ENCODE assay signal across 8 cellular contexts in genomic region chr10:91887075-91887899, GRCh38. TPM values are rescaled to one million over a fixed set of nuclear protein-coding genes. Genes with fewer than 3 reads are reported as not detected.
DNase-seq lines count a peak whose midpoint lies in the region; ATAC-seq and TF ChIP-seq lines count a peak whose summit lies in the region.

No MANE protein-coding gene starts in this region.

- H3K27ac ChIP-seq in SJSA1, result no peak overlapping the region
- no peak overlapping the region for H3K27ac ChIP-seq in mammary epithelial cell (ENCODE audit: insufficient read depth, low read depth, low read length)
- no peak overlapping the region for H3K27ac ChIP-seq in skeletal muscle tissue (ENCODE audit: low read depth, low read length)

- H3K4me2 ChIP-seq in mammary epithelial cell (ENCODE audit: insufficient read depth, low read depth, low read length), result peak overlapping the region; percentile 92

- WGBS in mammary epithelial cell (ENCODE audit: low coverage, missing lambda C conversion rate), result 13% methylated on average over 19 of the region's 60 CpGs

- peak overlapping the region; percentile 84 for H2AFZ ChIP-seq in mammary epithelial cell (ENCODE audit: low read depth, low read length)

- intact Hi-C loops in mammary epithelial cell (cut with micrococcal nuclease), result loop anchor here (2.0 kb wide), 2 partner anchors 16 to 18 kb away; no protein-coding TSS in a partner anchor

- H4K20me1 ChIP-seq in mammary epithelial cell (ENCODE audit: insufficient read depth, low read length), result no peaks in the 10 kb centered on the region

- dilution Hi-C loops in mammary epithelial cell (cut with HindIII; ENCODE audit: low sequenced_read_pairs), result no loop called here

- H3K79me2 ChIP-seq in mammary epithelial cell (ENCODE audit: insufficient read depth, low read length), result no peaks in the 10 kb centered on the region

- peaks cover 7% of the 10 kb centered on the region for H3K4me1 ChIP-seq in SJSA1 (replicated peaks)
- H3K4me1 ChIP-seq in mammary epithelial cell (ENCODE audit: insufficient read depth, low read length), result peaks cover 13% of the 10 kb centered on the region
- peaks cover 11 to 20% (median 14%) of the 10 kb centered on the region in 3 donors for H3K4me1 ChIP-seq in skeletal muscle tissue (ENCODE audit: control insufficient read depth in 3 of 3, insufficient read depth in 3 of 3, low read length in 3 of 3)

- H3K27me3 ChIP-seq in SJSA1 (replicated peaks) (0 out of 2 replicates have a peak, but pooled peaks cover 3% of the 10 kb centered on the region), mammary epithelial cell (ENCODE audit: insufficient read depth, low read length) (no peaks in the 10 kb centered on the region), skeletal muscle tissue (ENCODE audit: control insufficient read depth in 3 of 3, insufficient read depth in 3 of 3, low read length in 3 of 3) (peaks cover 4 to 8% (median 5%) of the 10 kb centered on the region in 3 donors)

- ATAC-seq in HG03565 (IDR thresholded peaks at IDR 0.05; ENCODE audit: unreplicated experiment), result no peak

- BruUV-seq in mammary epithelial cell (replicated peaks; lab: Mats Ljungman, UMichigan), result no TSS peak

- H3K9ac ChIP-seq in mammary epithelial cell (ENCODE audit: insufficient read depth, low read length) (peak overlapping the region; percentile 19), skeletal muscle tissue (ENCODE audit: low read depth in 1 of 3, low read length in 3 of 3) (peak overlapping the region; percentile 61 to 68 (median 66))

- TF ChIP-seq CTCF in mammary epithelial cell (conservative IDR thresholded peaks at IDR 0.05 in 1 of 2, IDR thresholded peaks at IDR 0.05 in 1 of 2; ENCODE audit: extremely low read depth in 1 of 2, insufficient read depth in 1 of 2, low read depth in 1 of 2, low read length in 2 of 2), result no peak

- CTCF ChIA-PET in mammary epithelial cell (lab: Charles Lee; ENCODE audit: low non-redundant PET), result no interaction called here

- DNase-seq in DMS53 (lab: John Stamatoyannopoulos, UW) (peak; percentile 67), DMS53 treated with DMSO at 0.1 percent for 48 hours (lab: John Stamatoyannopoulos, UW; ENCODE audit: unreplicated experiment) (no peak), SJSA1 (ENCODE audit: low read depth in 1 of 2, low spot score in 2 of 2) (peak in 1 of 2 experiments; percentile 33), mammary epithelial cell (no peak), iPS-NIHi7 (ENCODE audit: extremely low spot score) (peak; percentile 92), NOMO-1 (lab: John Stamatoyannopoulos, UW; ENCODE audit: unreplicated experiment in 2 of 2) (no peak)

- no peaks in the 10 kb centered on the region; the same call in 1 of the 2 replicates for H3K9me3 ChIP-seq in SJSA1 (replicated peaks)
- H3K9me3 ChIP-seq in mammary epithelial cell (replicated peaks; ENCODE audit: insufficient read depth, low read length), result no peaks in the 10 kb centered on the region
- no peaks in the 10 kb centered on the region for H3K9me3 ChIP-seq in skeletal muscle tissue (ENCODE audit: control insufficient read depth in 3 of 3, low read length in 3 of 3)

- peak overlapping the region; percentile 37 for H3K4me3 ChIP-seq in SJSA1
- peak overlapping the region; percentile 40 to 46 (median 44) for H3K4me3 ChIP-seq in mammary epithelial cell (replicated peaks in 1 of 3; ENCODE audit: insufficient read depth in 1 of 3, low read depth in 2 of 3, low read length in 3 of 3)
- H3K4me3 ChIP-seq in skeletal muscle tissue (ENCODE audit: low read length in 3 of 3), result peak overlapping the region; percentile 67 to 80 (median 76)

- in situ Hi-C loops in mammary epithelial cell (cut with MboI; ENCODE audit: low sequenced_read_pairs in 2 of 2), result no loop called here

- no peaks in the 10 kb centered on the region for H3K36me3 ChIP-seq in SJSA1
- H3K36me3 ChIP-seq in mammary epithelial cell (ENCODE audit: insufficient read depth, low read length), result no peaks in the 10 kb centered on the region
- H3K36me3 ChIP-seq in skeletal muscle tissue (ENCODE audit: control insufficient read depth in 3 of 3, insufficient read depth in 3 of 3, low read length in 3 of 3), result no peaks in the 10 kb centered on the region

RNA-seq across cellular contexts. Expression of gene FGFBP3, which starts 22.0 kb away (rescaled TPM):
- total RNA-seq in SJSA1 (2014; rRNA removed; shearing (Covaris generic)), result not detected in 2 replicates
- total RNA-seq in mammary epithelial cell (under 1 TPM; 0.17 to 0.68 TPM), skeletal muscle tissue (1.6 TPM)
- polyA plus RNA-seq in mammary epithelial cell, result 0.11 TPM
- polyA minus RNA-seq in mammary epithelial cell, result not detected

RNA-seq across cellular contexts. Expression of gene BTAF1, which starts 36.3 kb away (rescaled TPM):
- 22.4 and 36.1 TPM in 2 replicates for total RNA-seq in SJSA1 (2014; rRNA removed; shearing (Covaris generic))
- total RNA-seq in mammary epithelial cell, result 10 to 100 TPM; 33.2 to 55.8 TPM
- polyA plus RNA-seq in mammary epithelial cell, result 11.9 TPM
- 26.7 TPM for polyA minus RNA-seq in mammary epithelial cell
- 35.5 TPM for total RNA-seq in skeletal muscle tissue

Comparison
In these comparisons a context has a peak if more than half of its experiments do, and no peak if none do; other contexts are left out.
1. DNase-seq: peak in DMS53 (single experiment) and iPS-NIHi7 (single experiment); none in DMS53 treated with DMSO at 0.1 percent for 48 hours (single experiment), mammary epithelial cell (single experiment) and NOMO-1 (0 of 2).
2. Peak in every context shown above with its lines, with median percentiles within 50 percentile points of each other: H3K4me3 ChIP-seq.